13 cellular contexts compared by ENCODE assay signal in the genomic region with DNA sequence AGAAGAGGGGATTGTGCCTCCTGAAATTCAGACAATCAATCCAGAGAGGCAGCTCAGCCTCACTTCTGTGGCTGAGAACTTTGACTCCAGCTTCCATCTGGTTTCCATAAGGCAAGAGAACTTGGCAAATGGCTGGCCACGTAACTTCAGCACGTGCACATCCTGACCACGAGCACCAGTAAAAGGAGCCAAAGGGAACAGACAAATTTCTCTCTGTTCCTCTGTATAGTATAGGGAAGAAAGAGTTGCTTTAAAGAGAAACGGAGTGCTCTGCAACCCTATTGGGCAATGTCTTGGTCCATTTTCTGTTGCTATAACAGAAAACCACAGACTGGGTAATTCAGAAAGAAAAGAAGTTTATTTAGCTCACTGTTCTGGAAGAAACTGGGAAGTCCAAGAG.
DNase-seq lines count a peak whose midpoint lies in the region; ATAC-seq, FAIRE-seq and TF ChIP-seq lines count a peak whose summit lies in the region.
"Had no signal": no experiment of that assay in that cellular context is flagged by ENCODE, and none has a peak within 500 bp of the region (broad histone marks: within the 10 kb centered on the region; RNA-seq: fewer than 3 reads in every experiment).

No MANE protein-coding gene starts in this region.

- H3K27ac ChIP-seq in astrocyte (ENCODE audit: low read depth, low read length) (no peak overlapping the region), hepatocyte (peak overlapping the region; percentile 5), thoracic aorta (no peak overlapping the region)

- H3K27me3 Mint-ChIP-seq in HFFc6 (ENCODE audit: insufficient read depth) (peaks cover 4% of the 10 kb centered on the region; the same call in 1 of the 2 replicates), astrocyte (ENCODE audit: low read depth, unreplicated experiment) (peaks cover 13% of the 10 kb centered on the region)

- peaks cover 4% of the 10 kb centered on the region for H3K4me1 ChIP-seq in astrocyte (ENCODE audit: insufficient read depth, low read length)
- H3K4me1 ChIP-seq in hepatocyte (ENCODE audit: insufficient read depth): no peaks in the 10 kb centered on the region
- H3K4me1 ChIP-seq in thoracic aorta (ENCODE audit: control insufficient read depth in 1 of 2, low read depth in 2 of 2): peaks cover 8 to 14% of the 10 kb centered on the region in 2 donors

- no peaks in the 10 kb centered on the region for H3K36me3 Mint-ChIP-seq in HFFc6 (ENCODE audit: low read depth)
- no peaks in the 10 kb centered on the region for H3K36me3 Mint-ChIP-seq in astrocyte (ENCODE audit: low read depth, unreplicated experiment)

- H3K4me3 Mint-ChIP-seq in HFFc6: peak overlapping the region; percentile 52
- no peak overlapping the region for H3K4me3 Mint-ChIP-seq in astrocyte (ENCODE audit: unreplicated experiment)
- H3K4me3 Mint-ChIP-seq: GM23338, neural crest cell had no signal

- no peaks in the 10 kb centered on the region for H3K9me2 ChIP-seq in hepatocyte (replicated peaks; ENCODE audit: insufficient read depth)

- no peak overlapping the region for H3K9ac ChIP-seq in astrocyte (ENCODE audit: low read length)

- H3K79me2 ChIP-seq in astrocyte (ENCODE audit: insufficient read depth, low read length): no peaks in the 10 kb centered on the region
- H3K79me2 ChIP-seq in hepatocyte: no peaks in the 10 kb centered on the region

- TF ChIP-seq CTCF in HFFc6 (IDR thresholded peaks at IDR 0.05): no peak
- no peak for TF ChIP-seq CTCF in astrocyte (IDR thresholded peaks at IDR 0.05; ENCODE audit: insufficient read depth, low read depth, low read length)
- TF ChIP-seq CTCF in hepatocyte (IDR thresholded peaks at IDR 0.05; ENCODE audit: poor library complexity): no peak
- no peak for TF ChIP-seq CTCF in thoracic aorta (IDR thresholded peaks at IDR 0.05)

- WGBS in hepatocyte (ENCODE audit: low lambda C conversion rate, missing lambda C conversion rate): 72% methylated on average over 4 of the region's 4 CpGs

- H4K20me1 ChIP-seq in astrocyte (ENCODE audit: insufficient read depth, low read length) (no peaks in the 10 kb centered on the region), hepatocyte (ENCODE audit: insufficient read depth, poor library complexity, severe bottlenecking) (no peaks in the 10 kb centered on the region)

- no peak overlapping the region for H3K4me2 ChIP-seq in astrocyte (ENCODE audit: low read length)
- no peak overlapping the region for H3K4me2 ChIP-seq in hepatocyte
- H3K4me2 ChIP-seq: GM23338 had no signal

- ATAC-seq in thoracic aorta (ENCODE audit: insufficient number of reproducible peaks, low FRiP score, low read depth): peak; percentile 47
- no peak for ATAC-seq in HG03196 (IDR thresholded peaks at IDR 0.05; ENCODE audit: unreplicated experiment)
- no peak for ATAC-seq in HG03097 (IDR thresholded peaks at IDR 0.05; ENCODE audit: low FRiP score, unreplicated experiment)
- ATAC-seq: GM23338 had no signal

- H3K4me1 Mint-ChIP-seq in HFFc6 (ENCODE audit: low read depth) (peaks cover 23% of the 10 kb centered on the region), astrocyte (ENCODE audit: low read depth, unreplicated experiment) (peaks cover 22% of the 10 kb centered on the region)
- H3K4me1 Mint-ChIP-seq: neural crest cell had no signal

- H3K4me3 ChIP-seq in astrocyte (ENCODE audit: insufficient read depth, low read depth, low read length) (no peak overlapping the region), hepatocyte (no peak overlapping the region), thoracic aorta (no peak overlapping the region)
- H3K4me3 ChIP-seq: GM23338, upper lobe of left lung had no signal

- H3K27me3 ChIP-seq in astrocyte (ENCODE audit: insufficient read depth, low read length): no peaks in the 10 kb centered on the region
- no peaks in the 10 kb centered on the region for H3K27me3 ChIP-seq in hepatocyte
- H3K27me3 ChIP-seq in thoracic aorta (replicated peaks; ENCODE audit: insufficient read depth): no peaks in the 10 kb centered on the region
- H3K27me3 ChIP-seq: upper lobe of left lung had no signal

- DNase-seq in HFFc6: peak; percentile 56
- peak; percentile 73 for DNase-seq in astrocyte (ENCODE audit: low read depth)
- no peak for DNase-seq in hepatocyte (ENCODE audit: low spot score)
- no peak for DNase-seq in thoracic aorta (ENCODE audit: low spot score)
- no peak for DNase-seq in DMS 273 treated with DMSO at 0.1 percent for 48 hours (lab: John Stamatoyannopoulos, UW)
- DNase-seq: NCI-H1048; NK-92 treated with Interleukin-12 subunit alpha and Interleukin-12 subunit beta, amount 100 ng/mL, for 24 hours had no signal

- no peak overlapping the region for H2AFZ ChIP-seq in astrocyte (ENCODE audit: low read depth, low read length)
- no peak overlapping the region for H2AFZ ChIP-seq in hepatocyte
- H2AFZ ChIP-seq: GM23338 had no signal

- H3K27ac Mint-ChIP-seq in HFFc6 (peak overlapping the region; percentile 87), astrocyte (ENCODE audit: unreplicated experiment) (peak overlapping the region; percentile 36)
- H3K27ac Mint-ChIP-seq: GM23338 had no signal

- FAIRE-seq in astrocyte (lab: Jason Lieb, UNC): peak; percentile 90
- FAIRE-seq: colon had no signal

- H3K9me3 ChIP-seq in astrocyte (ENCODE audit: insufficient read depth, low read depth, low read length) (no peaks in the 10 kb centered on the region), hepatocyte (ENCODE audit: low read depth) (no peaks in the 10 kb centered on the region), thoracic aorta (no peaks in the 10 kb centered on the region)
- H3K9me3 ChIP-seq: upper lobe of left lung had no signal

- H3K36me3 ChIP-seq in astrocyte (ENCODE audit: insufficient read depth, low read length) (no peaks in the 10 kb centered on the region), hepatocyte (replicated peaks; ENCODE audit: insufficient read depth, low read depth) (no peaks in the 10 kb centered on the region), thoracic aorta (no peaks in the 10 kb centered on the region)
- H3K36me3 ChIP-seq: upper lobe of left lung had no signal

- H3K9me3 Mint-ChIP-seq in HFFc6 (no peaks in the 10 kb centered on the region), astrocyte (ENCODE audit: unreplicated experiment) (peaks cover 5% of the 10 kb centered on the region)
- H3K9me3 Mint-ChIP-seq: neural crest cell had no signal

Comparison
In these comparisons a context has a peak if more than half of its experiments do, and no peak if none do; other contexts are left out.
1. DNase-seq: peak in HFFc6 (single experiment) and astrocyte (single experiment); none in hepatocyte (single experiment), thoracic aorta (single experiment) and DMS 273 treated with DMSO at 0.1 percent for 48 hours (single experiment).